In the genomic region with DNA sequence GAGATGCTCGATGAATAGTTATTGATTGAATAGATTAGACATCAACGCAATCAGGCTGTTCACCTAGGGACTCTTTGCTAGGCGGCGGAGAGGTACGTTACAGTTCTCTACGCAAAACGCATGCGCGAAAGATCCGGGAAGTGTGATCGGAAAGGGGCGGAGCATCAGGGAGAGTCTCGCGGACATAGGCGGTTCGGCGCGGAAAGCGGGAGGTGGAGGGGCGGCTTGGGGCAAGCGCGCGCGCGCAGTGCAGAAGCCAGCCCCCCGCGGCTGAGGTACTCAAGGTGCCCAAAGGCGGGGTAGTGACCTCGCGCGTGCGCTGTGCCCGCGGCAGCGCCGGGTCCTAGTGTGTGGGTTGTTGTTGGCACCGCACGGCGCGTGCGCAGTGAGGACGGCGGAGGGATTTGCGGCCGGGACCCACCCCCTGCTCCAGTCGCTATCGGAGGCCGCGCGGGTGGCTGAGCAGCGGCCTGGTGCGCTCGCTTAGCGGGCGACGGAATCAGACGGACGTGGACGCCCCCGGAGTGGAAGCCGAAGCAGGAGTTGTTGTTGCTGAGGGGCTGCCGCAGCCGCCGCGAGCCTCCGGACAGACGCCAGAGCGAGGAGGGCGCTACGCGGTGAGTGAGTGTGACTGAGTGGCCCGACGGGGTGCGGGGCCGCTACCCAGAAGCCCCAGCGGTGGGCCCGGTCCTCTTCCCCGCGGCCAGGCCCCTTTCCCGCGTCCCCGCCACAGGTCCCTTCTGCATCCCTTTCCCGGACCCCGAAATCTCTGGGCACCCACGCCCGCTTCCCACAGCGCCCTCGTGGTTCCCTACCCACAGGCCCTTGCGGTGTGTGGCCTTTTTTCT, we compare ENCODE assay signal across 1 cellular context.
TF ChIP-seq lines count a peak whose summit lies in the region.

A gene with protein sequence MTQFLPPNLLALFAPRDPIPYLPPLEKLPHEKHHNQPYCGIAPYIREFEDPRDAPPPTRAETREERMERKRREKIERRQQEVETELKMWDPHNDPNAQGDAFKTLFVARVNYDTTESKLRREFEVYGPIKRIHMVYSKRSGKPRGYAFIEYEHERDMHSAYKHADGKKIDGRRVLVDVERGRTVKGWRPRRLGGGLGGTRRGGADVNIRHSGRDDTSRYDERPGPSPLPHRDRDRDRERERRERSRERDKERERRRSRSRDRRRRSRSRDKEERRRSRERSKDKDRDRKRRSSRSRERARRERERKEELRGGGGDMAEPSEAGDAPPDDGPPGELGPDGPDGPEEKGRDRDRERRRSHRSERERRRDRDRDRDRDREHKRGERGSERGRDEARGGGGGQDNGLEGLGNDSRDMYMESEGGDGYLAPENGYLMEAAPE (plus strand): TSS at position 432 of the 848 bp plus-strand sequence. CDS start 964 bp downstream, outside the sequence.

TF ChIP-seq in K562, 482 proteins besides CTCF, POLR2A, EP300 and RAD21 (continued from another document and continues in another):
- TF ChIP-seq, protein P1, sequence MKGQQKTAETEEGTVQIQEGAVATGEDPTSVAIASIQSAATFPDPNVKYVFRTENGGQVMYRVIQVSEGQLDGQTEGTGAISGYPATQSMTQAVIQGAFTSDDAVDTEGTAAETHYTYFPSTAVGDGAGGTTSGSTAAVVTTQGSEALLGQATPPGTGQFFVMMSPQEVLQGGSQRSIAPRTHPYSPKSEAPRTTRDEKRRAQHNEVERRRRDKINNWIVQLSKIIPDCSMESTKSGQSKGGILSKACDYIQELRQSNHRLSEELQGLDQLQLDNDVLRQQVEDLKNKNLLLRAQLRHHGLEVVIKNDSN (CRISPR knock-in tag; IDR thresholded peaks at IDR 0.05) = no peak; the same call in 1 of the 2 replicates
- TF ChIP-seq ZNF431 (CRISPR knock-in tag; IDR thresholded peaks at IDR 0.05) (no peak), HCFC1 (IDR thresholded peaks at IDR 0.05; ENCODE audit: low read depth, low read length) (peak; percentile 33), POLR2G (IDR thresholded peaks at IDR 0.05; ENCODE audit: low read depth, low read length) (peak; percentile 99), TEAD1 (CRISPR knock-in tag; IDR thresholded peaks at IDR 0.05) (peak in 1 of 2 experiments; percentile 60; a peak in 1 of 4 replicates), HDAC2 (IDR thresholded peaks at IDR 0.05) (0 out of 2 replicates have a peak, but pooled peaks have one; percentile 15), POLR2AphosphoS2 (IDR thresholded peaks at IDR 0.05; ENCODE audit: low read length) (peak; percentile 67; the same call in 1 of the 2 replicates), DMBX1 (CRISPR knock-in tag; IDR thresholded peaks at IDR 0.05; ENCODE audit: borderline replicate concordance) (peak; percentile 76; the same call in 1 of the 2 replicates), SMAD4 (CRISPR knock-in tag; conservative IDR thresholded peaks at IDR 0.05) (peak; percentile 61), SPI1 (IDR thresholded peaks at IDR 0.05; ENCODE audit: borderline replicate concordance, low read depth, low read length) (0 out of 2 replicates have a peak, but pooled peaks have one; percentile 15), L3MBTL2 (IDR thresholded peaks at IDR 0.05) (peak; percentile 35), CBX8 (IDR thresholded peaks at IDR 0.05; ENCODE audit: borderline replicate concordance, extremely low read depth, low read depth, low read length, poor library complexity, severe bottlenecking) (no peak), NR3C1 (CRISPR knock-in tag; IDR thresholded peaks at IDR 0.05) (0 out of 2 replicates have a peak, but pooled peaks have one; percentile 63), RBM25 (IDR thresholded peaks at IDR 0.05; ENCODE audit: low read depth, low read length, severe bottlenecking) (peak; percentile 42), RBFOX2 (IDR thresholded peaks at IDR 0.05; ENCODE audit: low read depth, low read length) (peak; percentile 100), RFX7 (CRISPR knock-in tag; IDR thresholded peaks at IDR 0.05) (no peak), MAFF (IDR thresholded peaks at IDR 0.05; ENCODE audit: low read length) (no peak), ZFX (CRISPR knock-in tag; IDR thresholded peaks at IDR 0.05) (peak; percentile 95), MYC (IDR thresholded peaks at IDR 0.05; ENCODE audit: low read depth, low read length) (peak; percentile 81; the same call in 1 of the 2 replicates), MYC (CRISPR knock-in tag; IDR thresholded peaks at IDR 0.05; ENCODE audit: borderline replicate concordance, low read depth) (peak; percentile 91), ZNF175 (CRISPR knock-in tag; IDR thresholded peaks at IDR 0.05; ENCODE audit: low read depth) (0 out of 2 replicates have a peak, but pooled peaks have one; percentile 33)
- TF ChIP-seq, protein P2, sequence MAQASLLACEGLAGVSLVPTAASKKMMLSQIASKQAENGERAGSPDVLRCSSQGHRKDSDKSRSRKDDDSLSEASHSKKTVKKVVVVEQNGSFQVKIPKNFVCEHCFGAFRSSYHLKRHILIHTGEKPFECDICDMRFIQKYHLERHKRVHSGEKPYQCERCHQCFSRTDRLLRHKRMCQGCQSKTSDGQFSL (CRISPR knock-in tag; IDR thresholded peaks at IDR 0.05) = peak; percentile 76; the same call in 1 of the 2 replicates
- TF ChIP-seq, protein P2 (tag; IDR thresholded peaks at IDR 0.05) = 0 out of 4 replicates have a peak, but pooled peaks of 1 of the 2 experiments have one; percentile 33
- TF ChIP-seq, protein P3, sequence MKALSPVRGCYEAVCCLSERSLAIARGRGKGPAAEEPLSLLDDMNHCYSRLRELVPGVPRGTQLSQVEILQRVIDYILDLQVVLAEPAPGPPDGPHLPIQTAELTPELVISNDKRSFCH (CRISPR knock-in tag; IDR thresholded peaks at IDR 0.05) = no peak
- TF ChIP-seq, protein P3 (tag; IDR thresholded peaks at IDR 0.05) = 0 out of 2 replicates have a peak, but pooled peaks have one; percentile 62
- TF ChIP-seq, protein P4, sequence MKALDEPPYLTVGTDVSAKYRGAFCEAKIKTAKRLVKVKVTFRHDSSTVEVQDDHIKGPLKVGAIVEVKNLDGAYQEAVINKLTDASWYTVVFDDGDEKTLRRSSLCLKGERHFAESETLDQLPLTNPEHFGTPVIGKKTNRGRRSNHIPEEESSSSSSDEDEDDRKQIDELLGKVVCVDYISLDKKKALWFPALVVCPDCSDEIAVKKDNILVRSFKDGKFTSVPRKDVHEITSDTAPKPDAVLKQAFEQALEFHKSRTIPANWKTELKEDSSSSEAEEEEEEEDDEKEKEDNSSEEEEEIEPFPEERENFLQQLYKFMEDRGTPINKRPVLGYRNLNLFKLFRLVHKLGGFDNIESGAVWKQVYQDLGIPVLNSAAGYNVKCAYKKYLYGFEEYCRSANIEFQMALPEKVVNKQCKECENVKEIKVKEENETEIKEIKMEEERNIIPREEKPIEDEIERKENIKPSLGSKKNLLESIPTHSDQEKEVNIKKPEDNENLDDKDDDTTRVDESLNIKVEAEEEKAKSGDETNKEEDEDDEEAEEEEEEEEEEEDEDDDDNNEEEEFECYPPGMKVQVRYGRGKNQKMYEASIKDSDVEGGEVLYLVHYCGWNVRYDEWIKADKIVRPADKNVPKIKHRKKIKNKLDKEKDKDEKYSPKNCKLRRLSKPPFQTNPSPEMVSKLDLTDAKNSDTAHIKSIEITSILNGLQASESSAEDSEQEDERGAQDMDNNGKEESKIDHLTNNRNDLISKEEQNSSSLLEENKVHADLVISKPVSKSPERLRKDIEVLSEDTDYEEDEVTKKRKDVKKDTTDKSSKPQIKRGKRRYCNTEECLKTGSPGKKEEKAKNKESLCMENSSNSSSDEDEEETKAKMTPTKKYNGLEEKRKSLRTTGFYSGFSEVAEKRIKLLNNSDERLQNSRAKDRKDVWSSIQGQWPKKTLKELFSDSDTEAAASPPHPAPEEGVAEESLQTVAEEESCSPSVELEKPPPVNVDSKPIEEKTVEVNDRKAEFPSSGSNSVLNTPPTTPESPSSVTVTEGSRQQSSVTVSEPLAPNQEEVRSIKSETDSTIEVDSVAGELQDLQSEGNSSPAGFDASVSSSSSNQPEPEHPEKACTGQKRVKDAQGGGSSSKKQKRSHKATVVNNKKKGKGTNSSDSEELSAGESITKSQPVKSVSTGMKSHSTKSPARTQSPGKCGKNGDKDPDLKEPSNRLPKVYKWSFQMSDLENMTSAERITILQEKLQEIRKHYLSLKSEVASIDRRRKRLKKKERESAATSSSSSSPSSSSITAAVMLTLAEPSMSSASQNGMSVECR (CRISPR knock-in tag; IDR thresholded peaks at IDR 0.05) = peak; percentile 94
- TF ChIP-seq, protein P5, sequence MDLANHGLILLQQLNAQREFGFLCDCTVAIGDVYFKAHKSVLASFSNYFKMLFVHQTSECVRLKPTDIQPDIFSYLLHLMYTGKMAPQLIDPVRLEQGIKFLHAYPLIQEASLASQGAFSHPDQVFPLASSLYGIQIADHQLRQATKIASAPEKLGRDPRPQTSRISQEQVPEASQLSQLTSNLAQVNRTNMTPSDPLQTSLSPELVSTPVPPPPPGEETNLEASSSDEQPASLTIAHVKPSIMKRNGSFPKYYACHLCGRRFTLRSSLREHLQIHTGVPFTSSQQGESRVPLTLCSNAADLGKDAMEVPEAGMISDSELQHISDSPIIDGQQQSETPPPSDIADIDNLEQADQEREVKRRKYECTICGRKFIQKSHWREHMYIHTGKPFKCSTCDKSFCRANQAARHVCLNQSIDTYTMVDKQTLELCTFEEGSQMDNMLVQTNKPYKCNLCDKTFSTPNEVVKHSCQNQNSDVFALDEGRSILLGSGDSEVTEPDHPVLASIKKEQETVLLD (IDR thresholded peaks at IDR 0.05) = peak; percentile 98
- TF ChIP-seq, protein P6, sequence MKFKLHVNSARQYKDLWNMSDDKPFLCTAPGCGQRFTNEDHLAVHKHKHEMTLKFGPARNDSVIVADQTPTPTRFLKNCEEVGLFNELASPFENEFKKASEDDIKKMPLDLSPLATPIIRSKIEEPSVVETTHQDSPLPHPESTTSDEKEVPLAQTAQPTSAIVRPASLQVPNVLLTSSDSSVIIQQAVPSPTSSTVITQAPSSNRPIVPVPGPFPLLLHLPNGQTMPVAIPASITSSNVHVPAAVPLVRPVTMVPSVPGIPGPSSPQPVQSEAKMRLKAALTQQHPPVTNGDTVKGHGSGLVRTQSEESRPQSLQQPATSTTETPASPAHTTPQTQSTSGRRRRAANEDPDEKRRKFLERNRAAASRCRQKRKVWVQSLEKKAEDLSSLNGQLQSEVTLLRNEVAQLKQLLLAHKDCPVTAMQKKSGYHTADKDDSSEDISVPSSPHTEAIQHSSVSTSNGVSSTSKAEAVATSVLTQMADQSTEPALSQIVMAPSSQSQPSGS (CRISPR knock-in tag; IDR thresholded peaks at IDR 0.05) = no peak
- TF ChIP-seq, protein P7, sequence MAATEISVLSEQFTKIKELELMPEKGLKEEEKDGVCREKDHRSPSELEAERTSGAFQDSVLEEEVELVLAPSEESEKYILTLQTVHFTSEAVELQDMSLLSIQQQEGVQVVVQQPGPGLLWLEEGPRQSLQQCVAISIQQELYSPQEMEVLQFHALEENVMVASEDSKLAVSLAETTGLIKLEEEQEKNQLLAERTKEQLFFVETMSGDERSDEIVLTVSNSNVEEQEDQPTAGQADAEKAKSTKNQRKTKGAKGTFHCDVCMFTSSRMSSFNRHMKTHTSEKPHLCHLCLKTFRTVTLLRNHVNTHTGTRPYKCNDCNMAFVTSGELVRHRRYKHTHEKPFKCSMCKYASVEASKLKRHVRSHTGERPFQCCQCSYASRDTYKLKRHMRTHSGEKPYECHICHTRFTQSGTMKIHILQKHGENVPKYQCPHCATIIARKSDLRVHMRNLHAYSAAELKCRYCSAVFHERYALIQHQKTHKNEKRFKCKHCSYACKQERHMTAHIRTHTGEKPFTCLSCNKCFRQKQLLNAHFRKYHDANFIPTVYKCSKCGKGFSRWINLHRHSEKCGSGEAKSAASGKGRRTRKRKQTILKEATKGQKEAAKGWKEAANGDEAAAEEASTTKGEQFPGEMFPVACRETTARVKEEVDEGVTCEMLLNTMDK (IDR thresholded peaks at IDR 0.05; ENCODE audit: borderline replicate concordance, insufficient read depth, low read depth, low read length, poor library complexity, severe bottlenecking) = no peak
- TF ChIP-seq, protein P8, sequence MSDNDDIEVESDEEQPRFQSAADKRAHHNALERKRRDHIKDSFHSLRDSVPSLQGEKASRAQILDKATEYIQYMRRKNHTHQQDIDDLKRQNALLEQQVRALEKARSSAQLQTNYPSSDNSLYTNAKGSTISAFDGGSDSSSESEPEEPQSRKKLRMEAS (CRISPR knock-in tag; IDR thresholded peaks at IDR 0.05) = peak; percentile 73
- TF ChIP-seq, protein P9, sequence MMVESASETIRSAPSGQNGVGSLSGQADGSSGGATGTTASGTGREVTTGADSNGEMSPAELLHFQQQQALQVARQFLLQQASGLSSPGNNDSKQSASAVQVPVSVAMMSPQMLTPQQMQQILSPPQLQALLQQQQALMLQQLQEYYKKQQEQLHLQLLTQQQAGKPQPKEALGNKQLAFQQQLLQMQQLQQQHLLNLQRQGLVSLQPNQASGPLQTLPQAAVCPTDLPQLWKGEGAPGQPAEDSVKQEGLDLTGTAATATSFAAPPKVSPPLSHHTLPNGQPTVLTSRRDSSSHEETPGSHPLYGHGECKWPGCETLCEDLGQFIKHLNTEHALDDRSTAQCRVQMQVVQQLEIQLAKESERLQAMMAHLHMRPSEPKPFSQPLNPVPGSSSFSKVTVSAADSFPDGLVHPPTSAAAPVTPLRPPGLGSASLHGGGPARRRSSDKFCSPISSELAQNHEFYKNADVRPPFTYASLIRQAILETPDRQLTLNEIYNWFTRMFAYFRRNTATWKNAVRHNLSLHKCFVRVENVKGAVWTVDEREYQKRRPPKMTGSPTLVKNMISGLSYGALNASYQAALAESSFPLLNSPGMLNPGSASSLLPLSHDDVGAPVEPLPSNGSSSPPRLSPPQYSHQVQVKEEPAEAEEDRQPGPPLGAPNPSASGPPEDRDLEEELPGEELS (CRISPR knock-in tag; IDR thresholded peaks at IDR 0.05; ENCODE audit: borderline replicate concordance) = 0 out of 2 replicates have a peak, but pooled peaks have one; percentile 63
